1 cellular context compared by ENCODE assay signal in genomic region chr10:98488669-98489430, GRCh38.
A peak's percentile ranks its signal among the peaks of the same experiment; 100 is the strongest.
TF ChIP-seq lines count a peak whose summit lies in the region.

No MANE protein-coding gene starts in this region.

TF ChIP-seq in HepG2, 621 proteins besides CTCF, POLR2A, EP300 and RAD21 (continued from another document and continues in another):
- TF ChIP-seq ARID3A (IDR thresholded peaks at IDR 0.05; ENCODE audit: low read depth, low read length) (no peak), DBP (CRISPR knock-in tag; IDR thresholded peaks at IDR 0.05; ENCODE audit: not compliant biosample characterization) (no peak), ZNF616 (CRISPR knock-in tag; IDR thresholded peaks at IDR 0.05; ENCODE audit: low read depth) (no peak), TEF (CRISPR knock-in tag; IDR thresholded peaks at IDR 0.05) (no peak), NR2C2 (CRISPR knock-in tag; IDR thresholded peaks at IDR 0.05; ENCODE audit: borderline replicate concordance) (0 out of 2 replicates have a peak, but pooled peaks have one; percentile 21), FOXC1 (CRISPR knock-in tag; IDR thresholded peaks at IDR 0.05; ENCODE audit: borderline replicate concordance) (no peak), PRPF4 (IDR thresholded peaks at IDR 0.05; ENCODE audit: low read depth, low read length, poor library complexity, severe bottlenecking) (no peak), KDM5A (IDR thresholded peaks at IDR 0.05; ENCODE audit: borderline replicate concordance, low read length) (no peak), MTA3 (CRISPR knock-in tag; IDR thresholded peaks at IDR 0.05) (no peak), IRF1 (CRISPR knock-in tag; IDR thresholded peaks at IDR 0.05; ENCODE audit: low read depth) (no peak), GRHL1 (CRISPR knock-in tag; conservative IDR thresholded peaks at IDR 0.05) (no peak), ZIK1 (CRISPR knock-in tag; IDR thresholded peaks at IDR 0.05; ENCODE audit: borderline replicate concordance, low read depth) (no peak), DMAP1 (CRISPR knock-in tag; IDR thresholded peaks at IDR 0.05) (no peak), RARG (CRISPR knock-in tag; IDR thresholded peaks at IDR 0.05; ENCODE audit: low read depth) (no peak), ZNF605 (CRISPR knock-in tag; IDR thresholded peaks at IDR 0.05) (no peak), ZBTB33 (CRISPR knock-in tag; IDR thresholded peaks at IDR 0.05) (0 out of 2 replicates have a peak, but pooled peaks have one; percentile 3), NFATC3 (CRISPR knock-in tag; IDR thresholded peaks at IDR 0.05) (no peak), FOXA1 (IDR thresholded peaks at IDR 0.05) (no peak), FOXA1 (CRISPR knock-in tag; IDR thresholded peaks at IDR 0.05) (no peak), NRL (CRISPR knock-in tag; IDR thresholded peaks at IDR 0.05; ENCODE audit: borderline replicate concordance) (no peak), ZSCAN20 (CRISPR knock-in tag; IDR thresholded peaks at IDR 0.05; ENCODE audit: borderline replicate concordance) (no peak), ZNF337 (CRISPR knock-in tag; IDR thresholded peaks at IDR 0.05; ENCODE audit: borderline replicate concordance, low read depth) (no peak), TCF7L2 (IDR thresholded peaks at IDR 0.05; ENCODE audit: low read depth, low read length) (no peak), ZNF564 (CRISPR knock-in tag; IDR thresholded peaks at IDR 0.05) (no peak), PCBP2 (optimal IDR thresholded peaks at IDR 0.05; ENCODE audit: low read depth, low read length, poor library complexity, severe bottlenecking) (no peak), MYNN (CRISPR knock-in tag; IDR thresholded peaks at IDR 0.05; ENCODE audit: low read depth) (no peak), KDM5B (CRISPR knock-in tag; IDR thresholded peaks at IDR 0.05; ENCODE audit: borderline replicate concordance) (no peak), KDM3A (CRISPR knock-in tag; IDR thresholded peaks at IDR 0.05; ENCODE audit: low read depth) (no peak), SMAD9 (CRISPR knock-in tag; IDR thresholded peaks at IDR 0.05) (no peak)
- TF ChIP-seq, protein P1, sequence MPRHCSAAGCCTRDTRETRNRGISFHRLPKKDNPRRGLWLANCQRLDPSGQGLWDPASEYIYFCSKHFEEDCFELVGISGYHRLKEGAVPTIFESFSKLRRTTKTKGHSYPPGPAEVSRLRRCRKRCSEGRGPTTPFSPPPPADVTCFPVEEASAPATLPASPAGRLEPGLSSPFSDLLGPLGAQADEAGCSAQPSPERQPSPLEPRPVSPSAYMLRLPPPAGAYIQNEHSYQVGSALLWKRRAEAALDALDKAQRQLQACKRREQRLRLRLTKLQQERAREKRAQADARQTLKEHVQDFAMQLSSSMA (CRISPR knock-in tag; IDR thresholded peaks at IDR 0.05) = no peak
- TF ChIP-seq, protein P2, sequence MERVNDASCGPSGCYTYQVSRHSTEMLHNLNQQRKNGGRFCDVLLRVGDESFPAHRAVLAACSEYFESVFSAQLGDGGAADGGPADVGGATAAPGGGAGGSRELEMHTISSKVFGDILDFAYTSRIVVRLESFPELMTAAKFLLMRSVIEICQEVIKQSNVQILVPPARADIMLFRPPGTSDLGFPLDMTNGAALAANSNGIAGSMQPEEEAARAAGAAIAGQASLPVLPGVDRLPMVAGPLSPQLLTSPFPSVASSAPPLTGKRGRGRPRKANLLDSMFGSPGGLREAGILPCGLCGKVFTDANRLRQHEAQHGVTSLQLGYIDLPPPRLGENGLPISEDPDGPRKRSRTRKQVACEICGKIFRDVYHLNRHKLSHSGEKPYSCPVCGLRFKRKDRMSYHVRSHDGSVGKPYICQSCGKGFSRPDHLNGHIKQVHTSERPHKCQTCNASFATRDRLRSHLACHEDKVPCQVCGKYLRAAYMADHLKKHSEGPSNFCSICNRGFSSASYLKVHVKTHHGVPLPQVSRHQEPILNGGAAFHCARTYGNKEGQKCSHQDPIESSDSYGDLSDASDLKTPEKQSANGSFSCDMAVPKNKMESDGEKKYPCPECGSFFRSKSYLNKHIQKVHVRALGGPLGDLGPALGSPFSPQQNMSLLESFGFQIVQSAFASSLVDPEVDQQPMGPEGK (CRISPR knock-in tag; IDR thresholded peaks at IDR 0.05) = no peak; the same call in 1 of the 2 replicates
- TF ChIP-seq, protein P3, sequence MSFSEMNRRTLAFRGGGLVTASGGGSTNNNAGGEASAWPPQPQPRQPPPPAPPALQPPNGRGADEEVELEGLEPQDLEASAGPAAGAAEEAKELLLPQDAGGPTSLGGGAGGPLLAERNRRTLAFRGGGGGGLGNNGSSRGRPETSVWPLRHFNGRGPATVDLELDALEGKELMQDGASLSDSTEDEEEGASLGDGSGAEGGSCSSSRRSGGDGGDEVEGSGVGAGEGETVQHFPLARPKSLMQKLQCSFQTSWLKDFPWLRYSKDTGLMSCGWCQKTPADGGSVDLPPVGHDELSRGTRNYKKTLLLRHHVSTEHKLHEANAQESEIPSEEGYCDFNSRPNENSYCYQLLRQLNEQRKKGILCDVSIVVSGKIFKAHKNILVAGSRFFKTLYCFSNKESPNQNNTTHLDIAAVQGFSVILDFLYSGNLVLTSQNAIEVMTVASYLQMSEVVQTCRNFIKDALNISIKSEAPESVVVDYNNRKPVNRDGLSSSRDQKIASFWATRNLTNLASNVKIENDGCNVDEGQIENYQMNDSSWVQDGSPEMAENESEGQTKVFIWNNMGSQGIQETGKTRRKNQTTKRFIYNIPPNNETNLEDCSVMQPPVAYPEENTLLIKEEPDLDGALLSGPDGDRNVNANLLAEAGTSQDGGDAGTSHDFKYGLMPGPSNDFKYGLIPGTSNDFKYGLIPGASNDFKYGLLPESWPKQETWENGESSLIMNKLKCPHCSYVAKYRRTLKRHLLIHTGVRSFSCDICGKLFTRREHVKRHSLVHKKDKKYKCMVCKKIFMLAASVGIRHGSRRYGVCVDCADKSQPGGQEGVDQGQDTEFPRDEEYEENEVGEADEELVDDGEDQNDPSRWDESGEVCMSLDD (CRISPR knock-in tag; IDR thresholded peaks at IDR 0.05; ENCODE audit: borderline replicate concordance) = no peak
- TF ChIP-seq, protein P4, sequence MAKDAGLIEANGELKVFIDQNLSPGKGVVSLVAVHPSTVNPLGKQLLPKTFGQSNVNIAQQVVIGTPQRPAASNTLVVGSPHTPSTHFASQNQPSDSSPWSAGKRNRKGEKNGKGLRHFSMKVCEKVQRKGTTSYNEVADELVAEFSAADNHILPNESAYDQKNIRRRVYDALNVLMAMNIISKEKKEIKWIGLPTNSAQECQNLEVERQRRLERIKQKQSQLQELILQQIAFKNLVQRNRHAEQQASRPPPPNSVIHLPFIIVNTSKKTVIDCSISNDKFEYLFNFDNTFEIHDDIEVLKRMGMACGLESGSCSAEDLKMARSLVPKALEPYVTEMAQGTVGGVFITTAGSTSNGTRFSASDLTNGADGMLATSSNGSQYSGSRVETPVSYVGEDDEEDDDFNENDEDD (CRISPR knock-in tag; IDR thresholded peaks at IDR 0.05; ENCODE audit: borderline replicate concordance) = no peak
- TF ChIP-seq, protein P5, sequence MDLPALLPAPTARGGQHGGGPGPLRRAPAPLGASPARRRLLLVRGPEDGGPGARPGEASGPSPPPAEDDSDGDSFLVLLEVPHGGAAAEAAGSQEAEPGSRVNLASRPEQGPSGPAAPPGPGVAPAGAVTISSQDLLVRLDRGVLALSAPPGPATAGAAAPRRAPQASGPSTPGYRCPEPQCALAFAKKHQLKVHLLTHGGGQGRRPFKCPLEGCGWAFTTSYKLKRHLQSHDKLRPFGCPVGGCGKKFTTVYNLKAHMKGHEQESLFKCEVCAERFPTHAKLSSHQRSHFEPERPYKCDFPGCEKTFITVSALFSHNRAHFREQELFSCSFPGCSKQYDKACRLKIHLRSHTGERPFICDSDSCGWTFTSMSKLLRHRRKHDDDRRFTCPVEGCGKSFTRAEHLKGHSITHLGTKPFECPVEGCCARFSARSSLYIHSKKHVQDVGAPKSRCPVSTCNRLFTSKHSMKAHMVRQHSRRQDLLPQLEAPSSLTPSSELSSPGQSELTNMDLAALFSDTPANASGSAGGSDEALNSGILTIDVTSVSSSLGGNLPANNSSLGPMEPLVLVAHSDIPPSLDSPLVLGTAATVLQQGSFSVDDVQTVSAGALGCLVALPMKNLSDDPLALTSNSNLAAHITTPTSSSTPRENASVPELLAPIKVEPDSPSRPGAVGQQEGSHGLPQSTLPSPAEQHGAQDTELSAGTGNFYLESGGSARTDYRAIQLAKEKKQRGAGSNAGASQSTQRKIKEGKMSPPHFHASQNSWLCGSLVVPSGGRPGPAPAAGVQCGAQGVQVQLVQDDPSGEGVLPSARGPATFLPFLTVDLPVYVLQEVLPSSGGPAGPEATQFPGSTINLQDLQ (CRISPR knock-in tag; IDR thresholded peaks at IDR 0.05) = no peak
- TF ChIP-seq, protein P6, sequence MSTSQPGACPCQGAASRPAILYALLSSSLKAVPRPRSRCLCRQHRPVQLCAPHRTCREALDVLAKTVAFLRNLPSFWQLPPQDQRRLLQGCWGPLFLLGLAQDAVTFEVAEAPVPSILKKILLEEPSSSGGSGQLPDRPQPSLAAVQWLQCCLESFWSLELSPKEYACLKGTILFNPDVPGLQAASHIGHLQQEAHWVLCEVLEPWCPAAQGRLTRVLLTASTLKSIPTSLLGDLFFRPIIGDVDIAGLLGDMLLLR (CRISPR knock-in tag; IDR thresholded peaks at IDR 0.05) = no peak
- TF ChIP-seq, protein P7, sequence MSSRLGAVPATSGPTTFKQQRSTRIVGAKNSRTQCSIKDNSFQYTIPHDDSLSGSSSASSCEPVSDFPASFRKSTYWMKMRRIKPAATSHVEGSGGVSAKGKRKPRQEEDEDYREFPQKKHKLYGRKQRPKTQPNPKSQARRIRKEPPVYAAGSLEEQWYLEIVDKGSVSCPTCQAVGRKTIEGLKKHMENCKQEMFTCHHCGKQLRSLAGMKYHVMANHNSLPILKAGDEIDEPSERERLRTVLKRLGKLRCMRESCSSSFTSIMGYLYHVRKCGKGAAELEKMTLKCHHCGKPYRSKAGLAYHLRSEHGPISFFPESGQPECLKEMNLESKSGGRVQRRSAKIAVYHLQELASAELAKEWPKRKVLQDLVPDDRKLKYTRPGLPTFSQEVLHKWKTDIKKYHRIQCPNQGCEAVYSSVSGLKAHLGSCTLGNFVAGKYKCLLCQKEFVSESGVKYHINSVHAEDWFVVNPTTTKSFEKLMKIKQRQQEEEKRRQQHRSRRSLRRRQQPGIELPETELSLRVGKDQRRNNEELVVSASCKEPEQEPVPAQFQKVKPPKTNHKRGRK (CRISPR knock-in tag; IDR thresholded peaks at IDR 0.05) = no peak
